In the genomic region with DNA sequence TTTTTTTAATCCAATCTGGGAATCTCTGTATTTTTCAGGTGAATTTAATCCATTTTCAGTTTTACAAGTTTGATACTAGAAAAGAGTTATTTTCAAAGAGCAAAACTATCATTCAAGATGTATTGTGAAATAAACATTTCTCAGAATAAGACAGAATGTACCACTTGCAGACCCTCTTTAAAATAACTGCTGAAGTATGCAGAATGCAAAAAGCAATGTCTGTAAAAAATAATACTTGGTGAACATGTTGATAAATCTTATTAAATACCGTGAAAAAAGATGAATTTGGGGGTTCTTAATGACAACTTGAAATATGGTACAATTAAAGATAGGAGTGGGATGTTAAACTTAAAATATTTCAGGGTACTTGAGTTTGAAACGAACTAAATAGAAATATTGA, we compare ENCODE assay signal across 28 cellular contexts.
"Had no signal": no experiment of that assay in that cellular context is flagged by ENCODE, and none has a peak within 500 bp of the region (broad histone marks: within the 10 kb centered on the region; RNA-seq: fewer than 3 reads in every experiment).

No MANE protein-coding gene starts in this region.

- ATAC-seq: activated CD8-positive, alpha-beta T cell treated with anti-CD3 and anti-CD28 coated beads for 36 hours; body of pancreas; Panc1 had no signal

- H3K27me3 Mint-ChIP-seq: activated CD8-positive, alpha-beta T cell treated with anti-CD3 and anti-CD28 coated beads for 36 hours; activated naive CD4-positive, alpha-beta T cell treated with anti-CD3 and anti-CD28 coated beads, Interleukin-2, amount 50 U/mL, for 24 hours; activated naive CD8-positive, alpha-beta T cell treated with anti-CD3 and anti-CD28 coated beads, Interleukin-2, amount 10 ng/mL, durations not matched to agents 7 days and 5 days; activated T-cell treated with anti-CD3 and anti-CD28 coated beads, Interleukin-2, amount 50 U/mL, for 24 hours had no signal

- H3K4me3 Mint-ChIP-seq: activated CD4-positive, alpha-beta T cell treated with anti-CD3 and anti-CD28 coated beads, Interleukin-2, amount 10 ng/mL, durations not matched to agents 24 days and 14 days; activated CD8-positive, alpha-beta T cell treated with anti-CD3 and anti-CD28 coated beads for 36 hours; activated naive CD4-positive, alpha-beta T cell treated with anti-CD3 and anti-CD28 coated beads, Interleukin-2, amount 50 U/mL, for 24 hours; activated naive CD8-positive, alpha-beta T cell treated with anti-CD3 and anti-CD28 coated beads, Interleukin-2, amount 10 ng/mL, durations not matched to agents 7 days and 5 days; activated T-cell treated with anti-CD3 and anti-CD28 coated beads, Interleukin-2, amount 50 U/mL, for 24 hours; T-helper 1 cell treated with Interleukin-12 subunit alpha and Interleukin-12 subunit beta and Interleukin-4 antibody, amounts not matched to agents 30 μg/mL and 1 μg/mL, for 36 hours; T-helper 2 cell treated with Interferon-gamma antibody and Interleukin-4, amounts not matched to agents 5 μg/mL and 100 μg/mL, for 36 hours had no signal

- H3K4me1 ChIP-seq: adrenal gland, SJSA1 had no signal

- H3K27ac ChIP-seq: adrenal gland, body of pancreas, SJSA1 had no signal

- H3K4me1 Mint-ChIP-seq: activated naive CD4-positive, alpha-beta T cell treated with anti-CD3 and anti-CD28 coated beads, Interleukin-2, amount 50 U/mL, for 24 hours had no signal

- DNase-seq: activated CD4-positive, alpha-beta T cell treated with anti-CD3 and anti-CD28 coated beads, Interleukin-2, amount 10 ng/mL, durations not matched to agents 24 days and 14 days; activated CD4-positive, alpha-beta T cell treated with anti-CD3 and anti-CD28 coated beads, Interleukin-2, amount 50 U/mL, for 4 hours; activated CD8-positive, alpha-beta T cell treated with anti-CD3 and anti-CD28 coated beads for 36 hours; activated gamma-delta T cell; activated naive CD4-positive, alpha-beta T cell treated with Interleukin-2 at 50 U/mL for 16 hours; activated naive CD8-positive, alpha-beta T cell treated with anti-CD3 and anti-CD28 coated beads, Interleukin-2, amount 10 ng/mL, durations not matched to agents 7 days and 5 days; activated T-cell treated with anti-CD3 and anti-CD28 coated beads, Interleukin-2, amount 50 U/mL, for 24 hours; adrenal gland; body of pancreas; caudate nucleus; Karpas-422; KBM-7; NCI-H1092 treated with DMSO at 0.1 percent for 48 hours; NCI-H1417; NCI-H146; NCI-H187 treated with DMSO at 0.1 percent for 48 hours; NCI-H2081; NCI-H226; NCI-H446 treated with DMSO at 0.1 percent for 48 hours; NCI-H524; SHP77; SK-N-SH had no signal

- H3K27ac Mint-ChIP-seq: activated CD4-positive, alpha-beta T cell treated with anti-CD3 and anti-CD28 coated beads, Interleukin-2, amount 10 ng/mL, durations not matched to agents 24 days and 14 days; activated CD8-positive, alpha-beta T cell treated with anti-CD3 and anti-CD28 coated beads for 36 hours; activated naive CD4-positive, alpha-beta T cell treated with anti-CD3 and anti-CD28 coated beads, Interleukin-2, amount 50 U/mL, for 24 hours; activated naive CD8-positive, alpha-beta T cell treated with anti-CD3 and anti-CD28 coated beads, Interleukin-2, amount 10 ng/mL, durations not matched to agents 7 days and 5 days; activated T-cell treated with anti-CD3 and anti-CD28 coated beads, Interleukin-2, amount 50 U/mL, for 24 hours; activated T-helper 2 cell treated with anti-CD3 and anti-CD28 coated beads, Interferon-gamma antibody, Interleukin-2, Interleukin-4, amounts not matched to agents 10 μg/mL and 5 μg/mL and 100 μg/mL, durations not matched to agents 14 hours and 24 hours and 36 hours; T-helper 1 cell treated with Interleukin-12 subunit alpha and Interleukin-12 subunit beta and Interleukin-4 antibody, amounts not matched to agents 30 μg/mL and 1 μg/mL, for 36 hours; T-helper 2 cell treated with Interferon-gamma antibody and Interleukin-4, amounts not matched to agents 5 μg/mL and 100 μg/mL, for 36 hours had no signal

- H3K4me2 ChIP-seq: SK-N-SH had no signal

- H3K36me3 Mint-ChIP-seq: activated naive CD4-positive, alpha-beta T cell treated with anti-CD3 and anti-CD28 coated beads, Interleukin-2, amount 50 U/mL, for 24 hours had no signal

- H3K4me3 ChIP-seq: adrenal gland, body of pancreas, SJSA1 had no signal

- H3K36me3 ChIP-seq: adrenal gland, SJSA1 had no signal

- H3K9me3 ChIP-seq: adrenal gland, body of pancreas, SK-N-SH had no signal

- H3K9me3 Mint-ChIP-seq: activated CD4-positive, alpha-beta T cell treated with anti-CD3 and anti-CD28 coated beads, Interleukin-2, amount 10 ng/mL, durations not matched to agents 24 days and 14 days; activated CD8-positive, alpha-beta T cell treated with anti-CD3 and anti-CD28 coated beads for 36 hours; activated naive CD4-positive, alpha-beta T cell treated with anti-CD3 and anti-CD28 coated beads, Interleukin-2, amount 50 U/mL, for 24 hours; activated naive CD8-positive, alpha-beta T cell treated with anti-CD3 and anti-CD28 coated beads, Interleukin-2, amount 10 ng/mL, durations not matched to agents 7 days and 5 days; activated T-cell treated with anti-CD3 and anti-CD28 coated beads, Interleukin-2, amount 50 U/mL, for 24 hours; activated T-helper 2 cell treated with anti-CD3 and anti-CD28 coated beads, Interferon-gamma antibody, Interleukin-2, Interleukin-4, amounts not matched to agents 10 μg/mL and 5 μg/mL and 100 μg/mL, durations not matched to agents 14 hours and 24 hours and 36 hours; T-helper 1 cell treated with Interleukin-12 subunit alpha and Interleukin-12 subunit beta and Interleukin-4 antibody, amounts not matched to agents 30 μg/mL and 1 μg/mL, for 36 hours; T-helper 2 cell treated with Interferon-gamma antibody and Interleukin-4, amounts not matched to agents 5 μg/mL and 100 μg/mL, for 36 hours had no signal

- H3K27me3 ChIP-seq: adrenal gland, body of pancreas, SJSA1 had no signal

- H3K9ac ChIP-seq: SK-N-SH had no signal
